ENCODE assay signal across 31 cellular contexts in genomic region chr12:81389550-81390099, GRCh38.
"Had no signal": no experiment of that assay in that cellular context is flagged by ENCODE, and none has a peak within 500 bp of the region (broad histone marks: within the 10 kb centered on the region; RNA-seq: fewer than 3 reads in every experiment).

No MANE protein-coding gene starts in this region.

- FAIRE-seq: colon, endothelial cell of umbilical vein had no signal

- H3K9me3 ChIP-seq: adrenal gland, gastrocnemius medialis had no signal

- H3K4me1 ChIP-seq: adrenal gland, body of pancreas, foreskin keratinocyte, gastrocnemius medialis, heart left ventricle had no signal

- H3K4me3 ChIP-seq: adrenal gland, body of pancreas, gastrocnemius medialis, heart left ventricle had no signal

- DNase-seq: activated CD4-positive, alpha-beta T cell treated with anti-CD3 and anti-CD28 coated beads for 1 hour; activated CD4-positive, alpha-beta T cell treated with anti-CD3 and anti-CD28 coated beads for 48 hours; activated CD4-positive, alpha-beta T cell treated with anti-CD3 and anti-CD28 coated beads, Interleukin-2, amount 50 U/mL, for 1 hour; activated CD4-positive, alpha-beta T cell treated with anti-CD3 and anti-CD28 coated beads, Interleukin-2, amount 50 U/mL, for 48 hours; activated CD4-positive, CD25-positive, alpha-beta regulatory T cell; activated CD8-positive, alpha-beta memory T cell treated with anti-CD3 and anti-CD28 coated beads for 24 hours; activated CD8-positive, alpha-beta T cell treated with anti-CD3 and anti-CD28 coated beads for 36 hours; activated effector memory CD4-positive, alpha-beta T cell treated with anti-CD3 and anti-CD28 coated beads, Interleukin-2, amount 50 U/mL, for 16 hours; activated naive CD4-positive, alpha-beta T cell treated with anti-CD3 and anti-CD28 coated beads for 36 hours; activated naive CD8-positive, alpha-beta T cell treated with anti-CD3 and anti-CD28 coated beads for 36 hours; activated naive CD8-positive, alpha-beta T cell treated with anti-CD3 and anti-CD28 coated beads, Interleukin-2, amount 50 U/mL, for 24 hours; activated T-cell treated with anti-CD3 and anti-CD28 coated beads, Interleukin-2, amount 50 U/mL, for 48 hours; adrenal gland; amygdala; aorta; body of pancreas; caudate nucleus; cortex of kidney; dermis blood vessel endothelial cell; effector CD4-positive, alpha-beta T cell; effector memory CD8-positive, alpha-beta T cell; gastrocnemius medialis; glutamatergic neuron; heart left ventricle; T-helper 1 cell; T-helper 17 cell; T1000 had no signal

- H3K27ac ChIP-seq: adrenal gland, body of pancreas, foreskin keratinocyte, gastrocnemius medialis, heart left ventricle had no signal

- ATAC-seq: activated CD8-positive, alpha-beta T cell treated with anti-CD3 and anti-CD28 coated beads for 36 hours; activated naive CD8-positive, alpha-beta T cell treated with anti-CD3 and anti-CD28 coated beads, Interleukin-2, amount 50 U/mL, for 24 hours; body of pancreas; effector memory CD8-positive, alpha-beta T cell; esophagus mucosa; foreskin keratinocyte; gastrocnemius medialis; heart left ventricle; T-helper 17 cell had no signal

- H3K36me3 ChIP-seq: adrenal gland, gastrocnemius medialis, heart left ventricle had no signal

- H3K27me3 ChIP-seq: adrenal gland, body of pancreas, foreskin keratinocyte, gastrocnemius medialis, heart left ventricle had no signal
